8 cellular contexts compared by ENCODE assay signal in genomic region chr2:219294356-219295351, GRCh38. TPM values are rescaled to one million over a fixed set of nuclear protein-coding genes. Genes with fewer than 3 reads are reported as not detected.
A peak's percentile ranks its signal among the peaks of the same experiment; 100 is the strongest.
DNase-seq lines count a peak whose midpoint lies in the region; ATAC-seq and TF ChIP-seq lines count a peak whose summit lies in the region.

No MANE protein-coding gene starts in this region.

- H3K27ac Mint-ChIP-seq in CD4-positive, CD25-positive, alpha-beta regulatory T cell: peak overlapping the region in 2 of 3 donors; percentile 68 to 82

- H3K4me3 ChIP-seq in CD4-positive, CD25-positive, alpha-beta regulatory T cell (ENCODE audit: low read depth, low read length): no peak overlapping the region
- H3K4me3 ChIP-seq in epithelial cell of proximal tubule (ENCODE audit: low read depth, low read length) (peak overlapping the region; percentile 63), mucosa of stomach (ENCODE audit: low read length) (peak overlapping the region; percentile 50)

- peak overlapping the region; percentile 73 for H3K9ac ChIP-seq in mucosa of stomach (ENCODE audit: low read length)

- DNase-seq in CD4-positive, CD25-positive, alpha-beta regulatory T cell: peak; percentile 82 to 92 (median 88)
- DNase-seq in NOMO-1 (lab: John Stamatoyannopoulos, UW; ENCODE audit: unreplicated experiment in 2 of 2): peak; percentile 77 to 79
- peak; percentile 91 for DNase-seq in activated CD8-positive, alpha-beta memory T cell treated with anti-CD3 and anti-CD28 coated beads, Interleukin-2, amount 50 U/mL, for 4 hours
- DNase-seq in epithelial cell of proximal tubule (ENCODE audit: low read depth): no peak
- peak; percentile 91 for DNase-seq in stimulated activated CD8-positive, alpha-beta memory T cell treated with anti-CD3 and anti-CD28 coated beads, Interleukin-4, amount 100 ng/mL, for 48 hours

- H3K9me3 ChIP-seq in CD4-positive, CD25-positive, alpha-beta regulatory T cell (ENCODE audit: control insufficient read depth in 2 of 2, low read length in 2 of 2): no peaks in the 10 kb centered on the region
- no peaks in the 10 kb centered on the region for H3K9me3 ChIP-seq in mucosa of stomach (ENCODE audit: control insufficient read depth, low read length)

- peaks cover 25% of the 10 kb centered on the region for H3K27me3 Mint-ChIP-seq in CD4-positive, CD25-positive, alpha-beta regulatory T cell

- H3K4me1 ChIP-seq in CD4-positive, CD25-positive, alpha-beta regulatory T cell (ENCODE audit: control insufficient read depth, insufficient read depth, low read length, poor library complexity, severe bottlenecking): peaks cover 16% of the 10 kb centered on the region
- peaks cover 21% of the 10 kb centered on the region for H3K4me1 ChIP-seq in mucosa of stomach (ENCODE audit: control insufficient read depth, insufficient read depth, low read length)

- no peaks in the 10 kb centered on the region for H3K27me3 ChIP-seq in CD4-positive, CD25-positive, alpha-beta regulatory T cell (ENCODE audit: control insufficient read depth, insufficient read depth, low read length)
- H3K27me3 ChIP-seq in mucosa of stomach (ENCODE audit: control insufficient read depth, insufficient read depth, low read length): peaks cover 20% of the 10 kb centered on the region

- ATAC-seq in CD4-positive, CD25-positive, alpha-beta regulatory T cell (ENCODE audit: low read depth in 2 of 2): peak; percentile 95 to 97
- ATAC-seq in GM19324 (IDR thresholded peaks at IDR 0.05; ENCODE audit: low FRiP score, unreplicated experiment) (peak; percentile 85), HG03457 (IDR thresholded peaks at IDR 0.05; ENCODE audit: unreplicated experiment) (peak; percentile 69)

- H3K36me3 Mint-ChIP-seq in CD4-positive, CD25-positive, alpha-beta regulatory T cell: no peaks in the 10 kb centered on the region

- H3K4me3 Mint-ChIP-seq in CD4-positive, CD25-positive, alpha-beta regulatory T cell: peak overlapping the region in 3 of 4 donors; percentile 80 to 88 (median 87)

- H3K4me1 Mint-ChIP-seq in CD4-positive, CD25-positive, alpha-beta regulatory T cell: peaks cover 0 to 29% (median 5%) of the 10 kb centered on the region in 4 donors

- H3K27ac ChIP-seq in CD4-positive, CD25-positive, alpha-beta regulatory T cell (ENCODE audit: insufficient read depth, low read length, poor library complexity, severe bottlenecking): peak overlapping the region; percentile 59

- H3K9me3 Mint-ChIP-seq in CD4-positive, CD25-positive, alpha-beta regulatory T cell: no peaks in the 10 kb centered on the region

- no peaks in the 10 kb centered on the region for H3K36me3 ChIP-seq in CD4-positive, CD25-positive, alpha-beta regulatory T cell (ENCODE audit: control insufficient read depth, insufficient read depth, low read length)
- H3K36me3 ChIP-seq in mucosa of stomach (ENCODE audit: control insufficient read depth, insufficient read depth, low read length): no peaks in the 10 kb centered on the region

- peak; percentile 88 for TF ChIP-seq CTCF in epithelial cell of proximal tubule (conservative IDR thresholded peaks at IDR 0.05; ENCODE audit: low read depth, low read length)

RNA-seq across cellular contexts. Expression of gene PTPRN, which starts 14.5 kb away (rescaled TPM):
- total RNA-seq in CD4-positive, CD25-positive, alpha-beta regulatory T cell: not detected
- under 1 TPM in 1 of 4 donors, not detected in 3; 0.28 TPM for polyA plus RNA-seq in CD4-positive, CD25-positive, alpha-beta regulatory T cell
- 0.75 and 1.0 TPM in 2 replicates for total RNA-seq in epithelial cell of proximal tubule

RNA-seq across cellular contexts. Expression of gene DNAJB2, which starts 15.5 kb away (rescaled TPM):
- total RNA-seq in CD4-positive, CD25-positive, alpha-beta regulatory T cell: 133 TPM
- 1 to 10 TPM; 6.0 to 7.3 (median 6.2) TPM for polyA plus RNA-seq in CD4-positive, CD25-positive, alpha-beta regulatory T cell
- total RNA-seq in epithelial cell of proximal tubule: 31.8 and 54.8 TPM in 2 replicates

RNA-seq across cellular contexts. Expression of gene RESP18, which starts 37.9 kb away (rescaled TPM):
- total RNA-seq in CD4-positive, CD25-positive, alpha-beta regulatory T cell: not detected
- polyA plus RNA-seq in CD4-positive, CD25-positive, alpha-beta regulatory T cell: not detected
- total RNA-seq in epithelial cell of proximal tubule: not detected in 2 replicates

RNA-seq across cellular contexts. Expression of gene TUBA4A, which starts 40.9 kb away (rescaled TPM):
- 245 TPM for total RNA-seq in CD4-positive, CD25-positive, alpha-beta regulatory T cell
- polyA plus RNA-seq in CD4-positive, CD25-positive, alpha-beta regulatory T cell: 100 to 1,000 TPM; 217 to 323 (median 270) TPM
- 191 and 196 TPM in 2 replicates for total RNA-seq in epithelial cell of proximal tubule

RNA-seq across cellular contexts. Expression of gene TUBA4B, which starts 41.6 kb away (rescaled TPM):
- total RNA-seq in CD4-positive, CD25-positive, alpha-beta regulatory T cell: not detected
- not detected for polyA plus RNA-seq in CD4-positive, CD25-positive, alpha-beta regulatory T cell
- 0.52 TPM in 1 of 2 replicates, not detected in the other for total RNA-seq in epithelial cell of proximal tubule
